In the genomic region with DNA sequence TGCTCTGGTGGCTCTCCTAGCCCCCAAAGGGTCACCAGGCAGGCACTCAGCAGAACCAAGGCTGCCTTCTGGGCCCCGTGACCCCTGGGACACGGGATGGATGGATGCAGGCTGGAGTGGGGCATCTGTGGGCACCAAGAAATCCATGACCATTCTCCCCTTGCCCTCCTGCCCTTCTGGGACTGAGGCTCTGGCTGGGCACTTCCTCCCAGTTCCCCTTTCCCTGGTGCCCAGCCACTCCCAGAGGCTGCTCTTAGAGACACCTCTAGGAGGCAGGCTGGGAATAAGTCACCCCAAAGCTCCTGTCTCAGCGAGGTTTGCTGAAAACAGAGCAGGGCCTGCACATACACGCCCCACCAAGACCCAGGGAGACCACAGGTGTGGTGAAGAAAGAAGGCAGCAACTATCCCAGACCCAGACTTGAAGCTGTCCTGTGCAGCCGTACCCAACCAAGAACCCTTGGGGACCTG, we compare ENCODE assay signal across 9 cellular contexts. TPM values are rescaled to one million over a fixed set of nuclear protein-coding genes. Genes with fewer than 3 reads are reported as not detected.
DNase-seq lines count a peak whose midpoint lies in the region; ATAC-seq and TF ChIP-seq lines count a peak whose summit lies in the region.
"Had no signal": no experiment of that assay in that cellular context is flagged by ENCODE, and none has a peak within 500 bp of the region (broad histone marks: within the 10 kb centered on the region; RNA-seq: fewer than 3 reads in every experiment).

No MANE protein-coding gene starts in this region.

- no peaks in the 10 kb centered on the region for H3K9me3 Mint-ChIP-seq in CD4-positive, alpha-beta memory T cell
- no peaks in the 10 kb centered on the region for H3K9me3 Mint-ChIP-seq in H9

- H3K14ac ChIP-seq in H9 (ENCODE audit: insufficient read depth, low read length), result no peak overlapping the region

- WGBS in H9 (ENCODE audit: extremely low coverage, insufficient read length, low lambda C conversion rate), result no CpG with 5 or more reads among the region's 5 CpGs

- in situ Hi-C loops in gastrocnemius medialis (cut with MboI; ENCODE audit: low sequenced_read_pairs in 4 of 4), result no loop called here

- no peaks in the 10 kb centered on the region for H4K20me1 ChIP-seq in H9 (ENCODE audit: control insufficient read depth, insufficient read depth, insufficient read length)

- peaks cover 49% of the 10 kb centered on the region for H3K4me1 ChIP-seq in CD4-positive, alpha-beta memory T cell (ENCODE audit: insufficient read depth, low read length)
- H3K4me1 ChIP-seq in H9 (ENCODE audit: insufficient read depth, low read length), result no peaks in the 10 kb centered on the region; the same call in 1 of the 2 replicates
- peaks cover 9 to 13% of the 10 kb centered on the region in 2 donors for H3K4me1 ChIP-seq in gastrocnemius medialis

- no peak overlapping the region for H3K4me2 ChIP-seq in H9 (ENCODE audit: insufficient read depth, insufficient read length, low read length)

- H3K36me3 ChIP-seq in CD4-positive, alpha-beta memory T cell (ENCODE audit: insufficient read depth, low read length), result peaks cover 19% of the 10 kb centered on the region
- H3K36me3 ChIP-seq in gastrocnemius medialis, result no peaks in the 10 kb centered on the region

- H3K79me1 ChIP-seq in H9 (ENCODE audit: insufficient read depth, low read depth, low read length, poor library complexity, severe bottlenecking), result no peaks in the 10 kb centered on the region

- H3K4me3 Mint-ChIP-seq in CD4-positive, alpha-beta memory T cell, result peak overlapping the region; percentile 92 to 98 (median 94)
- H3K4me3 Mint-ChIP-seq in H9, result no peak overlapping the region

- H2BK12ac ChIP-seq in H9 (ENCODE audit: insufficient read length, low read depth, low read length), result no peak overlapping the region

- H3T11ph ChIP-seq in H9 (ENCODE audit: low read length), result no peak overlapping the region

- H3K36me3 Mint-ChIP-seq in CD4-positive, alpha-beta memory T cell, result peaks cover 28 to 43% of the 10 kb centered on the region in 2 donors
- no peaks in the 10 kb centered on the region for H3K36me3 Mint-ChIP-seq in H9 (ENCODE audit: insufficient read depth in 1 of 3, low read depth in 3 of 3)

- peaks cover 21 to 63% (median 42%) of the 10 kb centered on the region in 4 donors for H3K4me1 Mint-ChIP-seq in CD4-positive, alpha-beta memory T cell
- H3K4me1 Mint-ChIP-seq in H9, result peaks cover 12 to 33% of the 10 kb centered on the region in 2 experiments

- H2BK5ac ChIP-seq in H9 (ENCODE audit: insufficient read length, low read length), result no peak overlapping the region

- H3K9ac ChIP-seq in H9 (ENCODE audit: extremely low read depth, insufficient read length, low read length), result no peak overlapping the region

- peak; percentile 28; the same call in 2 of the 3 replicates for TF ChIP-seq CTCF in H9 (conservative IDR thresholded peaks at IDR 0.05)
- TF ChIP-seq CTCF in VCaP (conservative IDR thresholded peaks at IDR 0.05), result no peak
- peak; percentile 46 for TF ChIP-seq CTCF in foreskin fibroblast (IDR thresholded peaks at IDR 0.05; ENCODE audit: low read depth, low read length)
- no peak for TF ChIP-seq CTCF in gastrocnemius medialis (IDR thresholded peaks at IDR 0.05 in 4 of 5, conservative IDR thresholded peaks at IDR 0.05 in 1 of 5)

- no peak overlapping the region for H2AFZ ChIP-seq in H9 (ENCODE audit: low read length)

- H3K9me3 ChIP-seq in CD4-positive, alpha-beta memory T cell (ENCODE audit: control insufficient read depth in 1 of 2, low read length in 2 of 2), result no peaks in the 10 kb centered on the region
- H3K9me3 ChIP-seq in H9 (ENCODE audit: control insufficient read depth, low read depth, low read length) (no peaks in the 10 kb centered on the region), gastrocnemius medialis (no peaks in the 10 kb centered on the region)

- H4K91ac ChIP-seq in H9 (ENCODE audit: insufficient read length, low read depth, low read length), result no peak overlapping the region

- DNase-seq in CD4-positive, alpha-beta memory T cell, result no peak
- DNase-seq in H9, result no peak
- DNase-seq in foreskin fibroblast, result peak; percentile 36 to 66
- DNase-seq in gastrocnemius medialis, result no peak
- no peak for DNase-seq in kidney glomerular epithelial cell (lab: John Stamatoyannopoulos, UW)
- DNase-seq in NCI-H226, result no peak

- no peak overlapping the region for H3K4ac ChIP-seq in H9 (ENCODE audit: low read depth, low read length)

- no peak for TF ChIP-seq POLR2A in gastrocnemius medialis (IDR thresholded peaks at IDR 0.05)

- intact Hi-C loops in CD4-positive, alpha-beta memory T cell (cut with micrococcal nuclease), result loop anchor here (1.0 kb wide), 5 partner anchors 23 to 77 kb away; partner anchors contain the start of genes DNAJC18 and SPATA24
- intact Hi-C loops in gastrocnemius medialis (cut with DNase I; ENCODE audit: low total_unique reads), result no loop called here

- peak overlapping the region; percentile 82 to 95 for H3K4me3 ChIP-seq in CD4-positive, alpha-beta memory T cell (ENCODE audit: low read length in 2 of 2)
- peak overlapping the region; percentile 56 to 75 for H3K4me3 ChIP-seq in foreskin fibroblast (ENCODE audit: low read depth in 1 of 2, low read length in 2 of 2)
- peak overlapping the region; percentile 50 to 51 (median 50) for H3K4me3 ChIP-seq in gastrocnemius medialis

- H3K27ac ChIP-seq in CD4-positive, alpha-beta memory T cell (ENCODE audit: low read depth, low read length), result peak overlapping the region; percentile 86
- H3K27ac ChIP-seq in H9 (ENCODE audit: insufficient read length, low read depth, low read length) (no peak overlapping the region), VCaP (peak overlapping the region; percentile 71), gastrocnemius medialis (peak overlapping the region; percentile 63 to 80 (median 75))

- H3K23me2 ChIP-seq in H9 (ENCODE audit: insufficient read length, low read depth, low read length, poor library complexity, severe bottlenecking), result no peaks in the 10 kb centered on the region

- H2BK15ac ChIP-seq in H9 (ENCODE audit: low read depth, low read length), result no peak overlapping the region

- H3K79me2 ChIP-seq in H9 (ENCODE audit: insufficient read depth, low read length), result no peaks in the 10 kb centered on the region

- H3K27me3 Mint-ChIP-seq in CD4-positive, alpha-beta memory T cell, result no peaks in the 10 kb centered on the region
- H3K27me3 Mint-ChIP-seq in H9 (ENCODE audit: low read depth), result no peaks in the 10 kb centered on the region

- ATAC-seq in gastrocnemius medialis (peak; percentile 19 to 22), HG03280 (IDR thresholded peaks at IDR 0.05; ENCODE audit: unreplicated experiment) (no peak)

- no peak overlapping the region for H3K18ac ChIP-seq in H9 (ENCODE audit: insufficient read length, low read depth, low read length)

- CTCF ChIA-PET in CD4-positive, alpha-beta memory T cell (lab: Charles Lee; ENCODE audit: partially characterized antibody), result interaction anchor here (1.0 to 11.3 kb wide), 9 partner anchors 8 to 59 kb away, joined by 3 to 97 read pairs (median 11); partner anchors contain the start of gene SMIM33

- H4K8ac ChIP-seq in H9 (replicated peaks; ENCODE audit: insufficient read length, low read depth, low read length), result no peak overlapping the region

- no peak overlapping the region for H2BK20ac ChIP-seq in H9 (ENCODE audit: low read depth, low read length, poor library complexity, severe bottlenecking)

- POLR2A ChIA-PET in CD4-positive, alpha-beta memory T cell (lab: Charles Lee; ENCODE audit: partially characterized antibody), result interaction anchor here (1.2 to 5.2 kb wide), 20 partner anchors 12 to 188 kb away, joined by 3 to 131 read pairs (median 13); partner anchors contain the start of genes DNAJC18, ECSCR, MATR3 and PAIP2

- no peak overlapping the region for H4K5ac ChIP-seq in H9 (ENCODE audit: insufficient read length, low read depth, low read length)

- no peaks in the 10 kb centered on the region for H3K27me3 ChIP-seq in CD4-positive, alpha-beta memory T cell (ENCODE audit: insufficient read depth, low read length)
- no peaks in the 10 kb centered on the region for H3K27me3 ChIP-seq in H9 (ENCODE audit: insufficient read depth, low read length)
- no peaks in the 10 kb centered on the region for H3K27me3 ChIP-seq in gastrocnemius medialis

- no peak overlapping the region for H3K56ac ChIP-seq in H9 (ENCODE audit: insufficient read length, low read depth, low read length)

- peak overlapping the region; percentile 90 to 98 (median 97) for H3K27ac Mint-ChIP-seq in CD4-positive, alpha-beta memory T cell
- peak overlapping the region in 1 of 3 experiments; percentile 70; a peak in 2 of 7 replicates for H3K27ac Mint-ChIP-seq in H9

- no peak overlapping the region for H3K23ac ChIP-seq in H9 (ENCODE audit: insufficient read length, low read depth, low read length)

- no peak overlapping the region for H2BK120ac ChIP-seq in H9 (ENCODE audit: low read depth, low read length, poor library complexity, severe bottlenecking)

- H2AK5ac ChIP-seq in H9 (ENCODE audit: insufficient read length, low read length), result no peak overlapping the region

RNA-seq across cellular contexts. Expression of gene STING1, which starts 0.9 kb away (rescaled TPM):
- 100 to 1,000 TPM; 141 to 144 TPM for total RNA-seq in CD4-positive, alpha-beta memory T cell
- 100 to 1,000 TPM; 124 to 176 TPM for polyA plus RNA-seq in CD4-positive, alpha-beta memory T cell
- 0.26 and 0.48 TPM in 2 replicates for total RNA-seq in H9 (2021)
- total RNA-seq in gastrocnemius medialis, result 10 to 100 TPM; 10.1 to 12.5 (median 10.9) TPM

RNA-seq across cellular contexts. Expression of gene SMIM33, which starts 10.8 kb away (rescaled TPM):
- total RNA-seq in CD4-positive, alpha-beta memory T cell, result 1 to 10 TPM; 1.1 to 1.2 TPM
- under 1 TPM; 0.31 to 0.94 TPM for polyA plus RNA-seq in CD4-positive, alpha-beta memory T cell
- total RNA-seq in H9 (2021) (not detected in 2 replicates), gastrocnemius medialis (not detected)
- total RNA-seq: NCI-H460 had no signal

RNA-seq across cellular contexts. Expression of gene ECSCR, which starts 19.1 kb away (rescaled TPM):
- under 1 TPM; 0.32 to 0.33 TPM for total RNA-seq in CD4-positive, alpha-beta memory T cell
- not detected for polyA plus RNA-seq in CD4-positive, alpha-beta memory T cell
- total RNA-seq in H9 (2021) (1.6 and 1.9 TPM in 2 replicates), gastrocnemius medialis (1 to 10 TPM; 5.4 to 8.9 (median 6.9) TPM)
- total RNA-seq: NCI-H460 had no signal

RNA-seq across cellular contexts. Expression of gene DNAJC18, which starts 42.3 kb away (rescaled TPM):
- 1 to 10 TPM; 6.2 to 7.3 TPM for total RNA-seq in CD4-positive, alpha-beta memory T cell
- 1 to 10 TPM; 1.8 to 6.5 TPM for polyA plus RNA-seq in CD4-positive, alpha-beta memory T cell
- 25.4 and 26.5 TPM in 2 replicates for total RNA-seq in H9 (2021)
- total RNA-seq in gastrocnemius medialis, result 10 to 100 TPM in 3 of 4 donors, 1 to 10 TPM in 1; 5.1 to 21.7 (median 13.3) TPM

Comparison
In these comparisons a context has a peak if more than half of its experiments do, and no peak if none do; other contexts are left out.
1. DNase-seq: peak in foreskin fibroblast (2 of 2); none in CD4-positive, alpha-beta memory T cell (0 of 5), H9 (single experiment), gastrocnemius medialis (0 of 2), kidney glomerular epithelial cell (single experiment) and NCI-H226 (single experiment).
2. H3K4me3 Mint-ChIP-seq: peak in CD4-positive, alpha-beta memory T cell (8 of 8); none in H9 (0 of 2).
3. CTCF ChIP-seq: peak in H9 (single experiment) and foreskin fibroblast (single experiment); none in VCaP (single experiment) and gastrocnemius medialis (0 of 5).
4. RNA of gene STING1, which starts 0.9 kb away (total RNA-seq): 141 to 144 TPM in CD4-positive, alpha-beta memory T cell; 10.1 to 12.5 TPM in gastrocnemius medialis and 0.26 to 0.48 TPM in H9; every median in the first group is over 10 times any median in the second.
5. Peak in every context shown above with its lines, with median percentiles within 50 percentile points of each other: H3K4me3 ChIP-seq.